ENCODE assay signal across 9 cellular contexts in the genomic region with DNA sequence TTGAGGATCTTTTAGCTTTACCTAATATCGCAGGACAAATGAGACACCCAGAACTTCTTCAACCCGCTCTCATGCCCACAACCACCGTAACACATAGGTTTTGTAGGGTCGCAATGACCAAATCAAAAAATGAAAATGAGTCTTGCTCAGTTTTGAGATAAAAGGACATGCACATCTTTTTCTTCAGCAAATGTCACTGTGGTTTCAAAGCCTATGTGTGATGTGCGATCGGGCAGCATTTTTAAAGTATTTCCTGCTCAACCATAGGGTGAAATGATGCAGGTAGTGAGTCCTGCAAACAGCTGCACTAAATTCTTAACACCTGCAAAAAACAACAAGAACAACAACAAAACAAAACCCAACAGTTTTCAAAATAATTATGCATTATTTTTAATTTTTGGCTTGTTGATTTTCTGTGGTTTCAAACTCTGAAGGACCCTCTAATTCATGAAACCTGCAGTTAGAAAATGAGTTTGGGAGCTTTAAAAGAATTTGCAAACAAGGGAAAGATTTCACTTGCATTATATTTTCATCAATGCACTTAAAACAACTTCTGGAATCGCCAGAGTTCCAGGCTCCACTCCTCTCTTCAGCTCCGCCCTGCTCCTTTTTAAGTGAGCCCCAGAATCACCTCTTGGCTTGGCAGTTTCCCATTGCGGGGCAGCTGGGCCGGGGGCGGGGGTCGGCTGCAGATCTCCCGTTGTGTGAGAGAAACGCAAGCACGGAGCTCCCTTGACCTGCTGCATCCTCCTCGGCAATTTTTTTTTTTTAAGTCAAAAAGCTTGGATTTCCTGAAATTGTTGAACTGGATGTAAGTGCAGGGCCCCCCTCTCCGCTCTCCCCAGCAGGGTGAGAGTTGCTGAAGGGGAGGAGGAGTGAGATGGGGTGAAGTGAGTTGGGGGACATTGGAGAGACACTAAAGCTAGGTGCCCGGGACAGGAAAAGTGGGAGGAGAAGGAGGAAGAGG.
DNase-seq lines count a peak whose midpoint lies in the region; ATAC-seq, FAIRE-seq and TF ChIP-seq lines count a peak whose summit lies in the region.
"Had no signal": no experiment of that assay in that cellular context is flagged by ENCODE, and none has a peak within 500 bp of the region (broad histone marks: within the 10 kb centered on the region; RNA-seq: fewer than 3 reads in every experiment).

No MANE protein-coding gene starts in this region.

- H3K36me3 ChIP-seq in BLaER1 treated with 17β-estradiol and CSF1 and Interleukin-3, amounts not matched to agents 10 nM and 100 nM = peaks cover 0 to 9% (median 0%) of the 10 kb centered on the region in 11 experiments; a peak in 6 of 22 replicates
- H3K36me3 ChIP-seq in PC-9 (ENCODE audit: low read depth) = no peaks in the 10 kb centered on the region

- TF ChIP-seq CTCF in PC-9 (conservative IDR thresholded peaks at IDR 0.05) = no peak
- TF ChIP-seq CTCF in osteocyte (IDR thresholded peaks at IDR 0.05) = no peak

- H3K27me3 ChIP-seq in BLaER1 treated with 17β-estradiol and CSF1 and Interleukin-3, amounts not matched to agents 10 nM and 100 nM = peaks cover 19 to 42% (median 27%) of the 10 kb centered on the region in 11 experiments; a peak in 19 of 22 replicates
- peaks cover 4% of the 10 kb centered on the region for H3K27me3 ChIP-seq in PC-9 (ENCODE audit: insufficient read depth, low read depth)

- H3K4me3 ChIP-seq in BLaER1 treated with 17β-estradiol and CSF1 and Interleukin-3, amounts not matched to agents 10 nM and 100 nM = peak overlapping the region; percentile 72 to 91 (median 80)
- peak overlapping the region; percentile 58; the same call in 1 of the 2 replicates for H3K4me3 ChIP-seq in PC-9

- no peaks in the 10 kb centered on the region for H3K79me2 ChIP-seq in PC-9 (ENCODE audit: low read depth)

- H3F3A ChIP-seq in PC-9 (ENCODE audit: insufficient read depth, low read depth) = no peaks in the 10 kb centered on the region

- peaks cover 67% of the 10 kb centered on the region for H3K4me1 Mint-ChIP-seq in osteocyte (ENCODE audit: unreplicated experiment)

- H3K36me3 Mint-ChIP-seq in osteocyte (ENCODE audit: unreplicated experiment) = peaks cover 18% of the 10 kb centered on the region

- peak; percentile 12 for FAIRE-seq in endometrium (lab: Jason Lieb, UNC)

- H3K27ac ChIP-seq in BLaER1 treated with 17β-estradiol and CSF1 and Interleukin-3, amounts not matched to agents 10 nM and 100 nM = no peak overlapping the region
- no peak overlapping the region for H3K27ac ChIP-seq in PC-9

- POLR2A ChIA-PET in PC-9 (lab: Charles Lee; ENCODE audit: unreplicated experiment) = no interaction called here

- H3K4me2 ChIP-seq in BLaER1 treated with 17β-estradiol and CSF1 and Interleukin-3, amounts not matched to agents 10 nM and 100 nM = peak overlapping the region; percentile 89 to 100 (median 98)
- H3K4me2 ChIP-seq in PC-9 = peak overlapping the region; percentile 56

- 0 out of 22 replicates have a peak, but pooled peaks cover 0 to 9% (median 0%) of the 10 kb centered on the region in 11 experiments for H4K20me1 ChIP-seq in BLaER1 treated with 17β-estradiol and CSF1 and Interleukin-3, amounts not matched to agents 10 nM and 100 nM
- no peaks in the 10 kb centered on the region for H4K20me1 ChIP-seq in PC-9 (ENCODE audit: insufficient read depth)

- H3K9me3 Mint-ChIP-seq in osteocyte (ENCODE audit: unreplicated experiment) = no peaks in the 10 kb centered on the region

- CTCF ChIA-PET in PC-9 (lab: Charles Lee) = interaction anchor here (0.7 to 0.9 kb wide), 3 partner anchors 52 to 713 kb away, joined by 3 to 7 read pairs (median 4); a partner anchor contains a TSS

- peaks cover 26 to 48% (median 38%) of the 10 kb centered on the region in 10 experiments for H3K4me1 ChIP-seq in BLaER1 treated with 17β-estradiol and CSF1 and Interleukin-3, amounts not matched to agents 10 nM and 100 nM
- no peaks in the 10 kb centered on the region for H3K4me1 ChIP-seq in PC-9 (replicated peaks; ENCODE audit: insufficient read depth)

- H3K9ac ChIP-seq in BLaER1 treated with 17β-estradiol and CSF1 and Interleukin-3, amounts not matched to agents 10 nM and 100 nM = peak overlapping the region in 4 of 11 experiments; percentile 7 to 82 (median 79); a peak in 4 of 22 replicates

- no peaks in the 10 kb centered on the region for H3K9me3 ChIP-seq in BLaER1 treated with 17β-estradiol and CSF1 and Interleukin-3, amounts not matched to agents 10 nM and 100 nM (replicated peaks in 1 of 11)
- no peaks in the 10 kb centered on the region for H3K9me3 ChIP-seq in PC-9 (ENCODE audit: insufficient read depth, low read depth)

- DNase-seq in PC-9 (no peak), osteocyte (ENCODE audit: extremely low spot score, unreplicated experiment) (no peak), SIG-M5 treated with dmso at 0.1 percent for 504 hours (lab: John Stamatoyannopoulos, UW; ENCODE audit: unreplicated experiment) (no peak), NCI-H187 (lab: John Stamatoyannopoulos, UW) (no peak), dedifferentiated amniotic fluid mesenchymal stem cell (ENCODE audit: extremely low spot score) (no peak)
- DNase-seq: NCI-H1105 had no signal

- intact Hi-C loops in PC-9 (cut with micrococcal nuclease; ENCODE audit: unreplicated experiment) = no loop called here

- H3K4me3 Mint-ChIP-seq in osteocyte (ENCODE audit: unreplicated experiment) = peak overlapping the region; percentile 98

- BruUV-seq in PC-9 (replicated peaks; lab: Mats Ljungman, UMichigan) = no TSS peak

- peak overlapping the region; percentile 72 for H2AFZ ChIP-seq in PC-9

- H3K27ac Mint-ChIP-seq in osteocyte (ENCODE audit: unreplicated experiment) = peak overlapping the region; percentile 97

- no peaks in the 10 kb centered on the region for H3K27me3 Mint-ChIP-seq in osteocyte (ENCODE audit: unreplicated experiment)

- ATAC-seq in GM18519 (IDR thresholded peaks at IDR 0.05; ENCODE audit: low FRiP score, unreplicated experiment) = no peak

- peaks cover 3% of the 10 kb centered on the region; the same call in 1 of the 2 replicates for H3K9me2 ChIP-seq in PC-9 (ENCODE audit: insufficient read depth)
